22 cellular contexts compared by ENCODE assay signal in genomic region chr4:7798215-7798995, GRCh38.
DNase-seq lines count a peak whose midpoint lies in the region; ATAC-seq and TF ChIP-seq lines count a peak whose summit lies in the region.
"Had no signal": no experiment of that assay in that cellular context is flagged by ENCODE, and none has a peak within 500 bp of the region (broad histone marks: within the 10 kb centered on the region; RNA-seq: fewer than 3 reads in every experiment).

No MANE protein-coding gene starts in this region.

- peak overlapping the region; percentile 71 for H3K4me3 Mint-ChIP-seq in endothelial cell (ENCODE audit: unreplicated experiment)
- H3K4me3 Mint-ChIP-seq: natural killer cell; T-helper 1 cell treated with Interleukin-12 subunit alpha and Interleukin-12 subunit beta and Interleukin-4 antibody, amounts not matched to agents 30 μg/mL and 1 μg/mL, for 36 hours had no signal

- POLR2A ChIA-PET in OCI-LY7 (lab: Charles Lee) = no interaction called here

- TF ChIP-seq CTCF in OCI-LY7 (conservative IDR thresholded peaks at IDR 0.05; ENCODE audit: low read length) (no peak), endothelial cell (IDR thresholded peaks at IDR 0.05; ENCODE audit: unreplicated experiment) (no peak)

- H4K20me1 ChIP-seq in OCI-LY7 (ENCODE audit: insufficient read depth, low read length) = no peaks in the 10 kb centered on the region

- no peaks in the 10 kb centered on the region for H3K4me1 Mint-ChIP-seq in endothelial cell (ENCODE audit: unreplicated experiment)

- H3K4me2 ChIP-seq in OCI-LY7 (ENCODE audit: low read length) = no peak overlapping the region
- H3K4me2 ChIP-seq: BLaER1 treated with 17β-estradiol and CSF1 and Interleukin-3, amounts not matched to agents 10 nM and 100 nM had no signal

- no peaks in the 10 kb centered on the region for H3K4me1 ChIP-seq in OCI-LY7 (ENCODE audit: insufficient read depth, low read length, poor library complexity, severe bottlenecking)
- H3K4me1 ChIP-seq in rectal smooth muscle tissue (ENCODE audit: control insufficient read depth, insufficient read depth, low read length) = peaks cover 3% of the 10 kb centered on the region
- H3K4me1 ChIP-seq: adrenal gland had no signal

- no peaks in the 10 kb centered on the region for H3K79me2 ChIP-seq in OCI-LY7 (ENCODE audit: insufficient read depth, low read depth, low read length)

- H3K9me2 ChIP-seq in OCI-LY7 (ENCODE audit: insufficient read depth, low read length) = no peaks in the 10 kb centered on the region

- H3K27ac ChIP-seq in OCI-LY7 (ENCODE audit: low read depth, low read length, poor library complexity, severe bottlenecking) (no peak overlapping the region), rectal smooth muscle tissue (ENCODE audit: low read depth, low read length) (peak overlapping the region; percentile 56)
- H3K27ac ChIP-seq: 22Rv1; adrenal gland; BLaER1 treated with 17β-estradiol and CSF1 and Interleukin-3, amounts not matched to agents 10 nM and 100 nM; thyroid gland; WERI-Rb-1 had no signal

- H3K27me3 ChIP-seq in rectal smooth muscle tissue (ENCODE audit: control insufficient read depth, insufficient read depth, low read length) = no peaks in the 10 kb centered on the region
- H3K27me3 ChIP-seq: adrenal gland; BLaER1 treated with 17β-estradiol and CSF1 and Interleukin-3, amounts not matched to agents 10 nM and 100 nM; thyroid gland had no signal

- peaks cover 9% of the 10 kb centered on the region for H3K27me3 Mint-ChIP-seq in endothelial cell (ENCODE audit: unreplicated experiment)

- ATAC-seq in GM21447 (IDR thresholded peaks at IDR 0.05; ENCODE audit: unreplicated experiment) (no peak), GM18858 (IDR thresholded peaks at IDR 0.05; ENCODE audit: unreplicated experiment) (no peak)
- ATAC-seq: natural killer cell had no signal

- DNase-seq in DMS53 (lab: John Stamatoyannopoulos, UW) = peak; percentile 22
- no peak for DNase-seq in DMS53 treated with DMSO at 0.1 percent for 48 hours (lab: John Stamatoyannopoulos, UW; ENCODE audit: unreplicated experiment)
- DNase-seq in OCI-LY7 (ENCODE audit: low spot score) = peak; percentile 1
- DNase-seq in endothelial cell (ENCODE audit: low spot score) = no peak
- DNase-seq in AG08396 (ENCODE audit: low spot score) = no peak
- DNase-seq: activated effector memory CD4-positive, alpha-beta T cell treated with Interleukin-2 at 50 U/mL for 16 hours; caudate nucleus; effector CD8-positive, alpha-beta T cell; mesenchymal stem cell; natural killer cell; NCI-H187 treated with DMSO at 0.1 percent for 48 hours; NCI-H510A treated with DMSO at 0.1 percent for 48 hours; SHP77 treated with DMSO at 0.1 percent for 48 hours; thyroid gland; WERI-Rb-1 had no signal

- intact Hi-C loops in OCI-LY7 (cut with micrococcal nuclease; ENCODE audit: unreplicated experiment) = no loop called here

- H3K9me3 Mint-ChIP-seq in endothelial cell (ENCODE audit: unreplicated experiment) = no peaks in the 10 kb centered on the region
- H3K9me3 Mint-ChIP-seq: natural killer cell; T-helper 1 cell treated with Interleukin-12 subunit alpha and Interleukin-12 subunit beta and Interleukin-4 antibody, amounts not matched to agents 30 μg/mL and 1 μg/mL, for 36 hours had no signal

- no peak overlapping the region for H3K27ac Mint-ChIP-seq in endothelial cell (ENCODE audit: unreplicated experiment)
- H3K27ac Mint-ChIP-seq: natural killer cell; T-helper 1 cell treated with Interleukin-12 subunit alpha and Interleukin-12 subunit beta and Interleukin-4 antibody, amounts not matched to agents 30 μg/mL and 1 μg/mL, for 36 hours had no signal

- H3K36me3 ChIP-seq in OCI-LY7 (ENCODE audit: insufficient read depth, low read length) = no peaks in the 10 kb centered on the region
- peaks cover 19% of the 10 kb centered on the region for H3K36me3 ChIP-seq in rectal smooth muscle tissue (ENCODE audit: control insufficient read depth, insufficient read depth, low read length)

- CTCF ChIA-PET in OCI-LY7 (lab: Charles Lee; ENCODE audit: unreplicated experiment) = no interaction called here

- peaks cover 31% of the 10 kb centered on the region for H3K36me3 Mint-ChIP-seq in endothelial cell (ENCODE audit: low read depth, unreplicated experiment)

- no peak overlapping the region for H3K9ac ChIP-seq in rectal smooth muscle tissue (ENCODE audit: low read length)
- H3K9ac ChIP-seq: BLaER1 treated with 17β-estradiol and CSF1 and Interleukin-3, amounts not matched to agents 10 nM and 100 nM had no signal

- no TSS peak for BruUV-seq in OCI-LY7 (replicated peaks; lab: Mats Ljungman, UMichigan)

- H3K9me3 ChIP-seq in OCI-LY7 (ENCODE audit: low read length) = no peaks in the 10 kb centered on the region
- H3K9me3 ChIP-seq: adrenal gland, thyroid gland had no signal

- no peak overlapping the region for H2AFZ ChIP-seq in OCI-LY7 (ENCODE audit: low read length)

- H3K4me3 ChIP-seq in OCI-LY7 (ENCODE audit: low read depth, low read length, poor library complexity, severe bottlenecking) (no peak overlapping the region), rectal smooth muscle tissue (ENCODE audit: low read length) (no peak overlapping the region)
- H3K4me3 ChIP-seq: adrenal gland; BLaER1 treated with 17β-estradiol and CSF1 and Interleukin-3, amounts not matched to agents 10 nM and 100 nM; thyroid gland had no signal

Comparison
In these comparisons a context has a peak if more than half of its experiments do, and no peak if none do; other contexts are left out.
1. DNase-seq: peak in DMS53 (single experiment) and OCI-LY7 (single experiment); none in DMS53 treated with DMSO at 0.1 percent for 48 hours (single experiment), endothelial cell (single experiment) and AG08396 (single experiment).